In the genomic region with DNA sequence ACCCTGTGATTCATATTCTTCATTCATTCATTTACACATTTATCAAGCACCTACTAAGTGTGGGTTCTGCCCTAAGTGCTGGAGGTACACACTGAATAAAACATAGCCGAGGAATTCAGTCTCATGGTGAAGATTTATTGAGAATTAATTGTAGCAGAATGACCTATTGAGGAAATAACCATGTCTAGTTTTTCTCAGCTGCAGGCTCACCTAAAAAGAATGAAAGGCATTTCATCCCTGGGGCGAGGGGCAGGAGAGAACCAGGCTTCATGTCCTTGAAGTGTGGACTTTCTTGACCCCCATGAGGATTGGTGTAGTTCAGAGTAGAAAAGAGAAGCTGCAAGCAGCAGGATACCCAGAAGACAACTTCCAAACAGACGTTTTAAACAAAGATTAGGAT, we compare ENCODE assay signal across 16 cellular contexts.
DNase-seq lines count a peak whose midpoint lies in the region; ATAC-seq and TF ChIP-seq lines count a peak whose summit lies in the region.
"Had no signal": no experiment of that assay in that cellular context is flagged by ENCODE, and none has a peak within 500 bp of the region (broad histone marks: within the 10 kb centered on the region; RNA-seq: fewer than 3 reads in every experiment).

No MANE protein-coding gene starts in this region.

- peak; percentile 3 for ATAC-seq in stimulated activated naive CD8-positive, alpha-beta T cell treated with anti-CD3 and anti-CD28 coated beads, Interleukin-15, amount 100 ng/mL, for 72 hours
- no peak for ATAC-seq in stimulated activated naive CD8-positive, alpha-beta T cell treated with anti-CD3 and anti-CD28 coated beads, Interleukin-15, Interleukin-2, amounts not matched to agents 100 U/mL and 50 U/mL, for 24 hours
- no peak for ATAC-seq in GM21717 (IDR thresholded peaks at IDR 0.05; ENCODE audit: unreplicated experiment)

- no peak overlapping the region for H3K27ac ChIP-seq in stomach
- H3K27ac ChIP-seq: suprapubic skin had no signal

- H3K4me1 ChIP-seq in stomach = no peaks in the 10 kb centered on the region

- peaks cover 0 to 4% (median 2%) of the 10 kb centered on the region in 4 donors for H3K9me3 ChIP-seq in stomach
- H3K9me3 ChIP-seq: suprapubic skin had no signal

- H3K4me1 Mint-ChIP-seq in stimulated activated naive CD8-positive, alpha-beta T cell treated with anti-CD3 and anti-CD28 coated beads, Interleukin-15, amount 100 ng/mL, for 72 hours = peaks cover 26% of the 10 kb centered on the region

- H3K27me3 ChIP-seq in stomach = peaks cover 0 to 10% (median 0%) of the 10 kb centered on the region in 3 donors
- H3K27me3 ChIP-seq: suprapubic skin had no signal

- peaks cover 99% of the 10 kb centered on the region for H3K27me3 Mint-ChIP-seq in stimulated activated naive CD8-positive, alpha-beta T cell treated with anti-CD3 and anti-CD28 coated beads, Interleukin-15, amount 100 ng/mL, for 72 hours

- H3K9me3 Mint-ChIP-seq in stimulated activated naive CD8-positive, alpha-beta T cell treated with anti-CD3 and anti-CD28 coated beads, Interleukin-15, amount 100 ng/mL, for 72 hours = peaks cover 5 to 8% of the 10 kb centered on the region in 2 donors
- H3K9me3 Mint-ChIP-seq: H9 had no signal

- no peak for DNase-seq in stimulated activated naive CD8-positive, alpha-beta T cell treated with anti-CD3 and anti-CD28 coated beads, Interleukin-15, amount 100 ng/mL, for 72 hours
- no peak for DNase-seq in stimulated activated naive CD8-positive, alpha-beta T cell treated with anti-CD3 and anti-CD28 coated beads, Interleukin-15, Interleukin-2, amounts not matched to agents 100 U/mL and 50 U/mL, for 24 hours
- peak; percentile 25 for DNase-seq in NCI-H226
- peak; percentile 64 for DNase-seq in kidney tubule cell (ENCODE audit: low spot score)
- no peak for DNase-seq in stomach
- DNase-seq in erythroblast (lab: John Stamatoyannopoulos, UW) = no peak
- DNase-seq in NCI-H1048 (lab: John Stamatoyannopoulos, UW) = no peak
- DNase-seq: cortex of kidney; H9; midbrain; NCI-H1417; NCI-H526; stimulated activated CD4-positive, alpha-beta T cell treated with anti-CD3 and anti-CD28 coated beads, Interleukin-12 subunit alpha, Interleukin-12 subunit beta, amount 100 ng/mL, for 4 hours; SW 1271 had no signal

- no peak overlapping the region for H3K27ac Mint-ChIP-seq in stimulated activated naive CD8-positive, alpha-beta T cell treated with anti-CD3 and anti-CD28 coated beads, Interleukin-15, amount 100 ng/mL, for 72 hours
- H3K27ac Mint-ChIP-seq: H9 had no signal

- H3K36me3 ChIP-seq in stomach = no peaks in the 10 kb centered on the region
- H3K36me3 ChIP-seq: suprapubic skin had no signal

- no peak for TF ChIP-seq EP300 in stomach (IDR thresholded peaks at IDR 0.05)

- no peak overlapping the region for H3K4me3 Mint-ChIP-seq in stimulated activated naive CD8-positive, alpha-beta T cell treated with anti-CD3 and anti-CD28 coated beads, Interleukin-15, amount 100 ng/mL, for 72 hours
- H3K4me3 Mint-ChIP-seq: H9 had no signal

- TF ChIP-seq POLR2A in stomach (IDR thresholded peaks at IDR 0.05) (no peak), erythroblast (IDR thresholded peaks at IDR 0.05; ENCODE audit: low read length) (no peak)

- intact Hi-C loops in stomach (cut with DNase I; ENCODE audit: low total_unique reads) = no loop called here

- WGBS in stomach, 5 donors = 64 to 80% (median 73%) methylated on average over 3 of the region's 3 CpGs

- H3K4me3 ChIP-seq in stomach = no peak overlapping the region
- H3K4me3 ChIP-seq: suprapubic skin had no signal

- no peak for TF ChIP-seq CTCF in stomach (IDR thresholded peaks at IDR 0.05)

Comparison
In these comparisons a context has a peak if more than half of its experiments do, and no peak if none do; other contexts are left out.
1. DNase-seq: peak in NCI-H226 (single experiment) and kidney tubule cell (single experiment); none in stimulated activated naive CD8-positive, alpha-beta T cell treated with anti-CD3 and anti-CD28 coated beads, Interleukin-15, amount 100 ng/mL, for 72 hours (0 of 2), stimulated activated naive CD8-positive, alpha-beta T cell treated with anti-CD3 and anti-CD28 coated beads, Interleukin-15, Interleukin-2, amounts not matched to agents 100 U/mL and 50 U/mL, for 24 hours (single experiment), stomach (single experiment), erythroblast (0 of 2) and NCI-H1048 (single experiment).